Comparison of ENCODE assay signal across 8 cellular contexts in genomic region chr1:243471754-243472725, GRCh38.
A peak's percentile ranks its signal among the peaks of the same experiment; 100 is the strongest.
DNase-seq lines count a peak whose midpoint lies in the region; ATAC-seq and TF ChIP-seq lines count a peak whose summit lies in the region.

No MANE protein-coding gene starts in this region.

- ATAC-seq in GM18868 (IDR thresholded peaks at IDR 0.05; ENCODE audit: unreplicated experiment): peak; percentile 88
- ATAC-seq in HG02678 (IDR thresholded peaks at IDR 0.05; ENCODE audit: unreplicated experiment): peak; percentile 85
- ATAC-seq in memory B cell (ENCODE audit: low read depth): peak; percentile 21

- H3K27me3 ChIP-seq in BE2C: no peaks in the 10 kb centered on the region

- H3K4me3 Mint-ChIP-seq in memory B cell: no peak overlapping the region
- no peak overlapping the region for H3K4me3 Mint-ChIP-seq in activated CD4-positive, alpha-beta T cell treated with anti-CD3 and anti-CD28 coated beads, Interleukin-2, amount 10 ng/mL, durations not matched to agents 24 days and 14 days
- no peak overlapping the region for H3K4me3 Mint-ChIP-seq in endothelial cell (ENCODE audit: unreplicated experiment)

- H3K36me3 ChIP-seq in BE2C: no peaks in the 10 kb centered on the region

- no peaks in the 10 kb centered on the region for H3K9me3 ChIP-seq in BE2C

- H3K9me3 Mint-ChIP-seq in memory B cell (no peaks in the 10 kb centered on the region), endothelial cell (ENCODE audit: unreplicated experiment) (no peaks in the 10 kb centered on the region)
- H3K9me3 Mint-ChIP-seq in activated CD4-positive, alpha-beta T cell treated with anti-CD3 and anti-CD28 coated beads, Interleukin-2, amount 10 ng/mL, durations not matched to agents 24 days and 14 days: no peaks in the 10 kb centered on the region

- no peak overlapping the region for H3K4me3 ChIP-seq in BE2C (ENCODE audit: low read depth, low read length)

- H3K36me3 Mint-ChIP-seq in memory B cell (peaks cover 22% of the 10 kb centered on the region), endothelial cell (ENCODE audit: low read depth, unreplicated experiment) (peaks cover 4% of the 10 kb centered on the region)
- H3K36me3 Mint-ChIP-seq in activated CD4-positive, alpha-beta T cell treated with anti-CD3 and anti-CD28 coated beads, Interleukin-2, amount 10 ng/mL, durations not matched to agents 24 days and 14 days (ENCODE audit: low read depth): no peaks in the 10 kb centered on the region

- intact Hi-C loops in activated CD4-positive, alpha-beta T cell treated with anti-CD3 and anti-CD28 coated beads, Interleukin-2, amount 10 ng/mL, durations not matched to agents 24 days and 14 days (cut with micrococcal nuclease): loop anchor here (10.0 kb wide), 1 partner anchor 273 kb away; no protein-coding TSS in a partner anchor

- peak; percentile 8 for DNase-seq in NCI-H774 (lab: John Stamatoyannopoulos, UW)
- no peak for DNase-seq in memory B cell (ENCODE audit: low spot score in 2 of 2)
- no peak for DNase-seq in BE2C
- DNase-seq in activated CD4-positive, CD25-positive, alpha-beta regulatory T cell treated with anti-CD3 and anti-CD28 coated beads, Interleukin-2, amount 50 U/mL, for 72 hours: no peak
- no peak for DNase-seq in activated CD4-positive, alpha-beta T cell treated with anti-CD3 and anti-CD28 coated beads, Interleukin-2, amount 10 ng/mL, durations not matched to agents 24 days and 14 days
- no peak for DNase-seq in endothelial cell (ENCODE audit: low spot score)

- no peak overlapping the region for H3K27ac Mint-ChIP-seq in memory B cell
- no peak overlapping the region for H3K27ac Mint-ChIP-seq in activated CD4-positive, alpha-beta T cell treated with anti-CD3 and anti-CD28 coated beads, Interleukin-2, amount 10 ng/mL, durations not matched to agents 24 days and 14 days
- H3K27ac Mint-ChIP-seq in endothelial cell (ENCODE audit: unreplicated experiment): no peak overlapping the region

- no peaks in the 10 kb centered on the region for H3K27me3 Mint-ChIP-seq in memory B cell
- no peaks in the 10 kb centered on the region for H3K27me3 Mint-ChIP-seq in activated CD4-positive, alpha-beta T cell treated with anti-CD3 and anti-CD28 coated beads, Interleukin-2, amount 10 ng/mL, durations not matched to agents 24 days and 14 days
- H3K27me3 Mint-ChIP-seq in endothelial cell (ENCODE audit: unreplicated experiment): no peaks in the 10 kb centered on the region

- H3K4me1 Mint-ChIP-seq in memory B cell (peaks cover 4% of the 10 kb centered on the region), endothelial cell (ENCODE audit: unreplicated experiment) (peaks cover 2% of the 10 kb centered on the region)
- H3K4me1 Mint-ChIP-seq in activated CD4-positive, alpha-beta T cell treated with anti-CD3 and anti-CD28 coated beads, Interleukin-2, amount 10 ng/mL, durations not matched to agents 24 days and 14 days: peaks cover 7% of the 10 kb centered on the region

- H3K4me1 ChIP-seq in BE2C: peaks cover 30% of the 10 kb centered on the region

- TF ChIP-seq CTCF in BE2C (IDR thresholded peaks at IDR 0.05; ENCODE audit: low read depth, low read length): no peak
- no peak for TF ChIP-seq CTCF in endothelial cell (IDR thresholded peaks at IDR 0.05; ENCODE audit: unreplicated experiment)

Comparison
In these comparisons a context has a peak if more than half of its experiments do, and no peak if none do; other contexts are left out.
1. ATAC-seq: peak in every context shown above with its lines; median percentile 88 in GM18868; 85 in HG02678; 21 in memory B cell.